Comparison of ENCODE assay signal across 16 cellular contexts in genomic region chr16:81367821-81368220, GRCh38. TPM values are rescaled to one million over a fixed set of nuclear protein-coding genes. Genes with fewer than 3 reads are reported as not detected.
A peak's percentile ranks its signal among the peaks of the same experiment; 100 is the strongest.
DNase-seq lines count a peak whose midpoint lies in the region; ATAC-seq and TF ChIP-seq lines count a peak whose summit lies in the region.
"Had no signal": no experiment of that assay in that cellular context is flagged by ENCODE, and none has a peak within 500 bp of the region (broad histone marks: within the 10 kb centered on the region; RNA-seq: fewer than 3 reads in every experiment).

No MANE protein-coding gene starts in this region.

- no peaks in the 10 kb centered on the region for H3K27me3 ChIP-seq in heart right ventricle

- no peak overlapping the region for H3K27ac Mint-ChIP-seq in T-helper 2 cell treated with Interferon-gamma antibody and Interleukin-4, amounts not matched to agents 5 μg/mL and 100 μg/mL, for 36 hours
- H3K27ac Mint-ChIP-seq: B cell; CD4-positive, alpha-beta T cell had no signal

- DNase-seq in heart right ventricle (no peak), Right ventricle myocardium superior (no peak), cardiac fibroblast (ENCODE audit: low read depth in 2 of 2) (peak; percentile 5 to 29), left lobe of liver (ENCODE audit: low spot score) (no peak), pulmonary artery endothelial cell (ENCODE audit: low read depth, low spot score) (peak; percentile 29), 8988T (no peak), medulla oblongata (ENCODE audit: extremely low spot score) (no peak)
- no peak for DNase-seq in T-helper 2 cell treated with Interferon-gamma antibody and Interleukin-4, amounts not matched to agents 5 μg/mL and 100 μg/mL, for 36 hours (ENCODE audit: low spot score)
- DNase-seq: ACHN; C1 segment of cervical spinal cord; Calu3; CD4-positive, alpha-beta T cell; DMS 273 treated with DMSO at 0.1 percent for 48 hours; GM23248 had no signal

- no peak overlapping the region for H3K4me3 Mint-ChIP-seq in T-helper 2 cell treated with Interferon-gamma antibody and Interleukin-4, amounts not matched to agents 5 μg/mL and 100 μg/mL, for 36 hours
- H3K4me3 Mint-ChIP-seq: B cell; CD4-positive, alpha-beta T cell had no signal

- peak overlapping the region in 7 of 10 donors; percentile 47 to 87 (median 66) for H3K27ac ChIP-seq in heart right ventricle
- H3K27ac ChIP-seq: GM23248 had no signal

- ATAC-seq in heart right ventricle (peak in 4 of 8 donors; percentile 45 to 76 (median 62)), Right ventricle myocardium superior (ENCODE audit: poor library complexity) (no peak), left lobe of liver (peak; percentile 17)
- ATAC-seq: HCT116 had no signal

- peaks cover 5% of the 10 kb centered on the region for H3K4me1 Mint-ChIP-seq in T-helper 2 cell treated with Interferon-gamma antibody and Interleukin-4, amounts not matched to agents 5 μg/mL and 100 μg/mL, for 36 hours (ENCODE audit: low read depth)
- H3K4me1 Mint-ChIP-seq: B cell had no signal

- no peaks in the 10 kb centered on the region for H3K9me3 Mint-ChIP-seq in T-helper 2 cell treated with Interferon-gamma antibody and Interleukin-4, amounts not matched to agents 5 μg/mL and 100 μg/mL, for 36 hours
- H3K9me3 Mint-ChIP-seq: CD4-positive, alpha-beta T cell had no signal

- H3K9me3 ChIP-seq in heart right ventricle, result no peaks in the 10 kb centered on the region

- H3K4me3 ChIP-seq in heart right ventricle, result no peak overlapping the region
- no peak overlapping the region for H3K4me3 ChIP-seq in cardiac fibroblast (replicated peaks in 1 of 2; ENCODE audit: low read depth in 2 of 2, low read length in 2 of 2)
- H3K4me3 ChIP-seq: GM23248 had no signal

- TF ChIP-seq CTCF in heart right ventricle (IDR thresholded peaks at IDR 0.05) (no peak), cardiac fibroblast (IDR thresholded peaks at IDR 0.05; ENCODE audit: low read depth, low read length) (no peak)

- WGBS in heart right ventricle, 2 donors, result 71% methylated on average over 6 of the region's 6 CpGs

- H3K36me3 Mint-ChIP-seq in T-helper 2 cell treated with Interferon-gamma antibody and Interleukin-4, amounts not matched to agents 5 μg/mL and 100 μg/mL, for 36 hours (ENCODE audit: low read depth), result peaks cover 18% of the 10 kb centered on the region

- H3K27me3 Mint-ChIP-seq in T-helper 2 cell treated with Interferon-gamma antibody and Interleukin-4, amounts not matched to agents 5 μg/mL and 100 μg/mL, for 36 hours (ENCODE audit: low read depth), result no peaks in the 10 kb centered on the region
- H3K27me3 Mint-ChIP-seq: B cell; CD4-positive, alpha-beta T cell had no signal

- peaks cover 0 to 90% (median 27%) of the 10 kb centered on the region in 9 donors for H3K36me3 ChIP-seq in heart right ventricle

- intact Hi-C loops in heart right ventricle (cut with DNase I) (loop anchor here in 8 of 10 donors (2.0 to 10.0 kb wide), 9 partner anchors 33 to 517 kb away; no protein-coding TSS in a partner anchor), Right ventricle myocardium superior (cut with DNase I) (loop anchor here (2.0 kb wide), 1 partner anchor 355 kb away; no protein-coding TSS in a partner anchor)

- H3K4me1 ChIP-seq in heart right ventricle, result peaks cover 0 to 48% (median 12%) of the 10 kb centered on the region in 9 donors

RNA-seq across cellular contexts. Expression of gene GAN, which starts 53.1 kb away (rescaled TPM):
- total RNA-seq in heart right ventricle (10 to 100 TPM in 8 of 10 donors, 1 to 10 TPM in 2; 9.7 to 17.7 (median 12.8) TPM), Right ventricle myocardium superior (9.0 TPM), left lobe of liver (2.9 TPM), pulmonary artery endothelial cell (11.6 and 15.9 TPM in 2 replicates)
- polyA plus RNA-seq in heart right ventricle, result 1 to 10 TPM in 1 of 2 donors, under 1 TPM in 1; 0.94 to 2.3 TPM

Comparison
In these comparisons a context has a peak if more than half of its experiments do, and no peak if none do; other contexts are left out.
1. DNase-seq: peak in cardiac fibroblast (2 of 2) and pulmonary artery endothelial cell (single experiment); none in heart right ventricle (0 of 2), Right ventricle myocardium superior (single experiment), left lobe of liver (single experiment), 8988T (single experiment), T-helper 2 cell treated with Interferon-gamma antibody and Interleukin-4, amounts not matched to agents 5 μg/mL and 100 μg/mL, for 36 hours (single experiment) and medulla oblongata (single experiment).